ENCODE assay signal across 24 cellular contexts in genomic region chr2:3386448-3386958, GRCh38. TPM values are rescaled to one million over a fixed set of nuclear protein-coding genes. Genes with fewer than 3 reads are reported as not detected.
DNase-seq lines count a peak whose midpoint lies in the region; ATAC-seq, FAIRE-seq and TF ChIP-seq lines count a peak whose summit lies in the region.
"Had no signal": no experiment of that assay in that cellular context is flagged by ENCODE, and none has a peak within 500 bp of the region (broad histone marks: within the 10 kb centered on the region; RNA-seq: fewer than 3 reads in every experiment).

No MANE protein-coding gene starts in this region.

- H3K4me2 ChIP-seq in IMR-90 (ENCODE audit: low read depth, low read length), result peak overlapping the region; percentile 90
- H3K4me2 ChIP-seq in K562 (ENCODE audit: insufficient read depth, low read length), result no peak overlapping the region
- no peak overlapping the region for H3K4me2 ChIP-seq in hepatocyte
- H3K4me2 ChIP-seq in parathyroid adenoma (ENCODE audit: low read length), result no peak overlapping the region
- H3K4me2 ChIP-seq: BLaER1 had no signal

- CTCF ChIA-PET in IMR-90 (lab: Yijun Ruan, JAX) (interaction anchor here (1.0 kb wide), 1 partner anchor 9 kb away, joined by 3 read pairs; no protein-coding TSS in a partner anchor), K562 (lab: Yijun Ruan, JAX; ENCODE audit: low intra/inter-chr PET ratio) (no interaction called here), T-cell (lab: Charles Lee) (no interaction called here)

- H2BK15ac ChIP-seq in IMR-90 (ENCODE audit: low read depth, low read length), result peak overlapping the region; percentile 70; the same call in 1 of the 3 replicates

- peak overlapping the region; percentile 91; the same call in 1 of the 2 replicates for H3K23ac ChIP-seq in IMR-90 (ENCODE audit: low read depth, low read length)

- H3K9me3 ChIP-seq in IMR-90 (ENCODE audit: control insufficient read depth, insufficient read depth, low read length) (no peaks in the 10 kb centered on the region), K562 (replicated peaks; ENCODE audit: control insufficient read depth, insufficient read depth, low read depth, low read length) (no peaks in the 10 kb centered on the region), hepatocyte (ENCODE audit: low read depth) (no peaks in the 10 kb centered on the region), parathyroid adenoma (ENCODE audit: control insufficient read depth, low read length) (no peaks in the 10 kb centered on the region)
- H3K9me3 ChIP-seq: Caco-2 had no signal

- dilution Hi-C loops in IMR-90 (cut with HindIII; ENCODE audit: low sequenced_read_pairs, unreplicated experiment), result no loop called here

- peak overlapping the region; percentile 88 for H3K4ac ChIP-seq in IMR-90 (ENCODE audit: low read depth, low read length)

- no peak for TF ChIP-seq CTCF in IMR-90 (conservative IDR thresholded peaks at IDR 0.05; ENCODE audit: low read depth, low read length)
- no peak for TF ChIP-seq CTCF in K562 (IDR thresholded peaks at IDR 0.05 in 2 of 3, conservative IDR thresholded peaks at IDR 0.05 in 1 of 3; ENCODE audit: insufficient read depth in 2 of 3, low read depth in 1 of 3, low read length in 3 of 3)
- TF ChIP-seq CTCF in hepatocyte (IDR thresholded peaks at IDR 0.05; ENCODE audit: poor library complexity), result no peak
- no peak for TF ChIP-seq CTCF in parathyroid adenoma (IDR thresholded peaks at IDR 0.05)

- no CpG with 5 or more reads among the region's 10 CpGs for WGBS in IMR-90 (ENCODE audit: extremely low coverage in 2 of 2, insufficient read length in 1 of 2), 2 experiments
- WGBS in K562 (ENCODE audit: insufficient coverage, low coverage, missing lambda C conversion rate), result 61% methylated on average over 9 of the region's 10 CpGs
- 72% methylated on average over 10 of the region's 10 CpGs for WGBS in hepatocyte (ENCODE audit: low lambda C conversion rate, missing lambda C conversion rate)

- H3K79me1 ChIP-seq in IMR-90 (ENCODE audit: low read depth in 1 of 2, low read length in 2 of 2), result peaks cover 7 to 40% of the 10 kb centered on the region in 2 experiments

- H3K79me2 ChIP-seq in K562 (ENCODE audit: control insufficient read depth, insufficient read depth, low read length) (peaks cover 40% of the 10 kb centered on the region), hepatocyte (peaks cover 63% of the 10 kb centered on the region), parathyroid adenoma (peaks cover 34% of the 10 kb centered on the region)

- TF ChIP-seq EP300 in K562 (IDR thresholded peaks at IDR 0.05; ENCODE audit: low read length), result no peak

- H4K20me1 ChIP-seq in IMR-90 (ENCODE audit: insufficient read depth, low read length) (peaks cover 24% of the 10 kb centered on the region), K562 (replicated peaks; ENCODE audit: control insufficient read depth, insufficient read depth, low read length) (no peaks in the 10 kb centered on the region), hepatocyte (ENCODE audit: insufficient read depth, poor library complexity, severe bottlenecking) (no peaks in the 10 kb centered on the region)

- H3K9ac ChIP-seq in IMR-90 (ENCODE audit: low read depth, low read length) (peak overlapping the region; percentile 65; the same call in 1 of the 2 replicates), K562 (ENCODE audit: insufficient read depth in 1 of 2, low read depth in 2 of 2, low read length in 2 of 2) (no peak overlapping the region), parathyroid adenoma (no peak overlapping the region)
- H3K9ac ChIP-seq: BLaER1 had no signal

- no peaks in the 10 kb centered on the region for H3K9me2 ChIP-seq in hepatocyte (replicated peaks; ENCODE audit: insufficient read depth)

- H2AK9ac ChIP-seq in IMR-90 (replicated peaks; ENCODE audit: low read depth, low read length, poor library complexity), result peak overlapping the region; percentile 75

- 0 out of 2 replicates have a peak overlapping the region, but pooled peaks have one; percentile 4 for H2BK20ac ChIP-seq in IMR-90 (ENCODE audit: low read depth, low read length)

- H2BK5ac ChIP-seq in IMR-90 (ENCODE audit: low read depth, low read length, poor library complexity, severe bottlenecking), result peak overlapping the region; percentile 81

- DNase-seq in IMR-90 (peak; percentile 59), K562 (ENCODE audit: extremely low read depth in 1 of 4, low spot score in 3 of 4) (no peak), hepatocyte (ENCODE audit: low spot score) (no peak), frontal cortex (ENCODE audit: low spot score in 2 of 2) (no peak), mucosa of gallbladder (ENCODE audit: low spot score) (no peak), T-cell (no peak)
- DNase-seq: Caco-2; CD4-positive, alpha-beta memory T cell; GOT3; KBM-7; MM.1S; NCI-H1048; NCI-H1417 treated with DMSO at 0.1 percent for 48 hours; NCI-H187; NCI-H2107; NCI-H2227 treated with DMSO at 0.1 percent for 48 hours; NCI-H510A; NCI-H748 treated with DMSO at 0.1 percent for 48 hours; SIG-M5 had no signal

- TF ChIP-seq RAD21 in IMR-90 (IDR thresholded peaks at IDR 0.05; ENCODE audit: low read length) (no peak), K562 (CRISPR knock-in tag; conservative IDR thresholded peaks at IDR 0.05 in 1 of 2, IDR thresholded peaks at IDR 0.05 in 1 of 2) (no peak)

- ATAC-seq in IMR-90 (ENCODE audit: low read depth) (peak; percentile 90), K562 (peak; percentile 69), T-cell (replicated peaks in 1 of 4) (no peak)
- ATAC-seq: SK-N-SH treated with all-trans-retinoic acid at 6 μM for 48 hours had no signal

- H3K27me3 ChIP-seq in IMR-90 (ENCODE audit: control insufficient read depth, insufficient read depth, low read length) (no peaks in the 10 kb centered on the region), K562 (ENCODE audit: control insufficient read depth in 2 of 2, insufficient read depth in 2 of 2, low read length in 2 of 2) (no peaks in the 10 kb centered on the region), hepatocyte (no peaks in the 10 kb centered on the region), parathyroid adenoma (ENCODE audit: control insufficient read depth, insufficient read depth, low read length) (no peaks in the 10 kb centered on the region)
- H3K27me3 ChIP-seq: BLaER1 had no signal

- peaks cover 31 to 37% (median 35%) of the 10 kb centered on the region in 3 donors for H3K4me1 Mint-ChIP-seq in T-cell

- peak overlapping the region; percentile 78; the same call in 1 of the 2 replicates for H2AK5ac ChIP-seq in IMR-90 (ENCODE audit: low read depth, low read length)

- peak overlapping the region; percentile 73 for H4K5ac ChIP-seq in IMR-90 (ENCODE audit: low read depth, low read length)

- H3K9me1 ChIP-seq in IMR-90 (ENCODE audit: insufficient read depth, low read length), result peaks cover 3% of the 10 kb centered on the region; the same call in 1 of the 2 replicates
- no peaks in the 10 kb centered on the region for H3K9me1 ChIP-seq in K562 (ENCODE audit: control insufficient read depth, insufficient read depth, low read length)

- intact Hi-C loops in IMR-90 (cut with micrococcal nuclease), result no loop called here
- intact Hi-C loops in K562 (cut with micrococcal nuclease), result no loop called here

- in situ Hi-C loops in IMR-90 (cut with MboI; ENCODE audit: low sequenced_read_pairs), result no loop called here
- in situ Hi-C loops in K562 (cut with MboI), result no loop called here

- H3K4me3 ChIP-seq in IMR-90 (ENCODE audit: insufficient read depth, low read depth, low read length), result peak overlapping the region; percentile 11; the same call in 1 of the 2 replicates
- H3K4me3 ChIP-seq in K562, result no peak overlapping the region
- no peak overlapping the region for H3K4me3 ChIP-seq in hepatocyte
- no peak overlapping the region for H3K4me3 ChIP-seq in parathyroid adenoma (ENCODE audit: low read depth, low read length)
- H3K4me3 ChIP-seq: BLaER1 had no signal

- peaks cover 0 to 1% (median 0%) of the 10 kb centered on the region in 3 donors for H3K9me3 Mint-ChIP-seq in T-cell
- H3K9me3 Mint-ChIP-seq: CD4-positive, alpha-beta memory T cell had no signal

- no peak overlapping the region for H3K4me3 Mint-ChIP-seq in T-cell
- H3K4me3 Mint-ChIP-seq: CD4-positive, alpha-beta memory T cell had no signal

- TF ChIP-seq POLR2A in IMR-90 (IDR thresholded peaks at IDR 0.05; ENCODE audit: low read depth, low read length) (no peak), K562 (conservative IDR thresholded peaks at IDR 0.05) (no peak)

- BruUV-seq in IMR-90 (replicated peaks; lab: Mats Ljungman, UMichigan) (no TSS peak), K562 (replicated peaks; lab: Mats Ljungman, UMichigan) (no TSS peak)

- H2AFZ ChIP-seq in IMR-90 (replicated peaks; ENCODE audit: low read length, poor library complexity) (peak overlapping the region; percentile 61), K562 (ENCODE audit: low read depth, low read length) (no peak overlapping the region), hepatocyte (no peak overlapping the region), parathyroid adenoma (no peak overlapping the region)

- peak overlapping the region; percentile 63 for H3K18ac ChIP-seq in IMR-90 (ENCODE audit: low read depth, low read length)

- no peaks in the 10 kb centered on the region for H3K27me3 Mint-ChIP-seq in T-cell
- H3K27me3 Mint-ChIP-seq: CD4-positive, alpha-beta memory T cell had no signal

- H3K27ac ChIP-seq in IMR-90 (ENCODE audit: insufficient read depth, low read length), result peak overlapping the region; percentile 94; the same call in 1 of the 2 replicates
- H3K27ac ChIP-seq in K562 (ENCODE audit: extremely low read depth, low read depth, low read length), result peak overlapping the region; percentile 72; the same call in 2 of the 3 replicates
- peak overlapping the region; percentile 55 for H3K27ac ChIP-seq in hepatocyte
- H3K27ac ChIP-seq in parathyroid adenoma, result peak overlapping the region; percentile 50
- H3K27ac ChIP-seq: BLaER1 had no signal

- H3K56ac ChIP-seq in IMR-90 (ENCODE audit: extremely low read depth, insufficient read depth, low read length), result peak overlapping the region; percentile 47; the same call in 1 of the 2 replicates

- peak overlapping the region; percentile 71; the same call in 1 of the 2 replicates for H4K91ac ChIP-seq in IMR-90 (ENCODE audit: insufficient read depth, low read depth, low read length)

- peak overlapping the region; percentile 94 for H3K14ac ChIP-seq in IMR-90 (replicated peaks; ENCODE audit: low read depth, low read length)

- H3K36me3 Mint-ChIP-seq in T-cell, result peaks cover 36% of the 10 kb centered on the region

- FAIRE-seq in K562 (lab: Jason Lieb, UNC) (no peak), frontal cortex (lab: Jason Lieb, UNC) (no peak)
- FAIRE-seq: G401.6, GM12892 had no signal

- H3K36me3 ChIP-seq in IMR-90 (ENCODE audit: control insufficient read depth, insufficient read depth, low read length) (peaks cover 27% of the 10 kb centered on the region), K562 (ENCODE audit: control insufficient read depth, insufficient read depth, low read length) (peaks cover 76% of the 10 kb centered on the region), hepatocyte (replicated peaks; ENCODE audit: insufficient read depth, low read depth) (peaks cover 4% of the 10 kb centered on the region), parathyroid adenoma (ENCODE audit: control insufficient read depth, insufficient read depth, low read length) (no peaks in the 10 kb centered on the region)

- H4K8ac ChIP-seq in IMR-90 (ENCODE audit: low read depth in 2 of 2, low read length in 2 of 2), result peak overlapping the region in 1 of 2 experiments; percentile 72; a peak in 2 of 4 replicates

- no peak overlapping the region for H3K27ac Mint-ChIP-seq in T-cell

- POLR2A ChIA-PET in IMR-90 (lab: Charles Lee; ENCODE audit: unreplicated experiment) (interaction anchor here (0.6 to 0.9 kb wide), 2 partner anchors 9 to 36 kb away, joined by 3 to 5 read pairs; partner anchors contain the start of gene EIPR1), K562 (lab: Yijun Ruan, JAX) (interaction anchor here (0.7 to 1.9 kb wide), 6 partner anchors 8 to 38 kb away, joined by 3 to 9 read pairs (median 5); partner anchors contain the start of gene EIPR1), T-cell (lab: Charles Lee) (interaction anchor here (0.6 to 0.8 kb wide), 3 partner anchors 10 to 133 kb away, joined by 3 to 6 read pairs (median 4); no protein-coding TSS in a partner anchor)

- H2BK120ac ChIP-seq in IMR-90 (ENCODE audit: low read depth, low read length), result peak overlapping the region; percentile 55

- H3K4me1 ChIP-seq in IMR-90 (ENCODE audit: control insufficient read depth, insufficient read depth, low read length), result peaks cover 4% of the 10 kb centered on the region
- peaks cover 3 to 4% of the 10 kb centered on the region in 2 experiments; a peak in 3 of 5 replicates for H3K4me1 ChIP-seq in K562 (replicated peaks in 1 of 2; ENCODE audit: control insufficient read depth in 2 of 2, insufficient read depth in 2 of 2, low read length in 2 of 2)
- no peaks in the 10 kb centered on the region for H3K4me1 ChIP-seq in hepatocyte (ENCODE audit: insufficient read depth)
- peaks cover 5% of the 10 kb centered on the region for H3K4me1 ChIP-seq in parathyroid adenoma
- H3K4me1 ChIP-seq: Caco-2 had no signal

RNA-seq across cellular contexts. Expression of gene TRAPPC12, which starts 7.0 kb away (rescaled TPM):
- total RNA-seq in IMR-90 (2012; rRNA removed), result 25.8 and 33.6 TPM in 2 replicates
- 69.9 and 70.2 TPM in 2 replicates for polyA plus RNA-seq in IMR-90 (2012; rRNA removed)
- 41.7 and 43.0 TPM in 2 replicates for polyA plus RNA-seq in IMR-90 (2012; cell fraction: cytosol; rRNA removed)
- 143 and 176 TPM in 2 replicates for polyA plus RNA-seq in IMR-90 (2012; cell fraction: nucleus; rRNA removed; ENCODE audit: low replicate concordance)
- total RNA-seq in K562 (2011; cell fraction: chromatin; rRNA removed; ENCODE audit: low replicate concordance), result 208 and 235 TPM in 2 replicates
- 133 and 134 TPM in 2 replicates for total RNA-seq in K562 (2011; cell fraction: nucleolus; rRNA removed)
- total RNA-seq in K562 (2011; cell fraction: nucleoplasm; rRNA removed), result 126 and 147 TPM in 2 replicates
- total RNA-seq in K562 (2014; rRNA removed), result 41.2 and 67.3 TPM in 2 replicates
- total RNA-seq in K562 (2014; rRNA removed; fragmentation: Illumina TruSeq; extraction: Trizol), result 29.5 and 30.0 TPM in 2 replicates
- 36.9 and 39.1 TPM in 2 replicates for total RNA-seq in K562 (2015; rRNA removed; fragmentation: Illumina TruSeq; extraction: Trizol)
- total RNA-seq in K562 (2021), result 71.7 and 75.2 TPM in 2 replicates
- polyA plus RNA-seq in K562 (2011; rRNA removed), result 27.5 and 57.2 TPM in 2 replicates
- polyA plus RNA-seq in K562 (2011; cell fraction: cytosol; rRNA removed), result 22.4 and 23.0 TPM in 2 replicates
- polyA plus RNA-seq in K562 (2011; cell fraction: nucleus; rRNA removed), result 86.1 and 127 TPM in 2 replicates
- 50.6 and 93.7 TPM in 2 replicates for polyA plus RNA-seq in K562 (2012)
- 44.2 and 46.7 TPM in 2 replicates for polyA plus RNA-seq in K562 (2014; fragmentation: Illumina TruSeq; extraction: Trizol)
- 10 to 100 TPM in 1 of 2 experiments, 1 to 10 TPM in 1; 8.0 to 17.3 TPM for polyA plus RNA-seq in K562 (2014; fragmentation: Nextera tagmentation; extraction: Ambion mirVana)
- 39.8 and 44.2 TPM in 2 replicates for polyA plus RNA-seq in K562 (2014; rRNA removed)
- 39.0 and 48.3 TPM in 2 replicates for polyA minus RNA-seq in K562 (2011; rRNA and poly(A)+ RNA removed)
- polyA minus RNA-seq in K562 (2011; cell fraction: cytosol; rRNA and poly(A)+ RNA removed), result 38.4 and 43.2 TPM in 2 replicates
- polyA minus RNA-seq in K562 (2011; cell fraction: nucleus; rRNA and poly(A)+ RNA removed), result 72.0 and 72.1 TPM in 2 replicates
- 38.7 and 61.2 TPM in 2 replicates for total RNA-seq in hepatocyte
- 49.3 and 66.5 TPM in 2 replicates for polyA plus RNA-seq in hepatocyte
- 55.8 TPM for total RNA-seq in frontal cortex
- total RNA-seq in mucosa of gallbladder, result 111 TPM
- total RNA-seq in T-cell, result 100 to 1,000 TPM; 103 to 158 (median 152) TPM

RNA-seq across cellular contexts. Expression of gene EIPR1, which starts 8.9 kb away (rescaled TPM):
- total RNA-seq in IMR-90 (2012; rRNA removed), result 56.9 and 67.4 TPM in 2 replicates
- 44.9 and 46.5 TPM in 2 replicates for polyA plus RNA-seq in IMR-90 (2012; rRNA removed)
- 52.7 and 75.5 TPM in 2 replicates for polyA plus RNA-seq in IMR-90 (2012; cell fraction: cytosol; rRNA removed)
- polyA plus RNA-seq in IMR-90 (2012; cell fraction: nucleus; rRNA removed; ENCODE audit: low replicate concordance), result 25.6 and 31.2 TPM in 2 replicates
- 45.9 and 69.6 TPM in 2 replicates for total RNA-seq in K562 (2011; cell fraction: chromatin; rRNA removed; ENCODE audit: low replicate concordance)
- 47.4 and 54.2 TPM in 2 replicates for total RNA-seq in K562 (2011; cell fraction: nucleolus; rRNA removed)
- 33.5 and 35.3 TPM in 2 replicates for total RNA-seq in K562 (2011; cell fraction: nucleoplasm; rRNA removed)
- total RNA-seq in K562 (2014; rRNA removed), result 49.0 and 50.5 TPM in 2 replicates
- total RNA-seq in K562 (2014; rRNA removed; fragmentation: Illumina TruSeq; extraction: Trizol), result 19.7 and 23.9 TPM in 2 replicates
- 29.3 and 31.2 TPM in 2 replicates for total RNA-seq in K562 (2015; rRNA removed; fragmentation: Illumina TruSeq; extraction: Trizol)
- total RNA-seq in K562 (2021), result 34.1 and 35.9 TPM in 2 replicates
- polyA plus RNA-seq in K562 (2011; rRNA removed), result 52.0 and 54.4 TPM in 2 replicates
- polyA plus RNA-seq in K562 (2011; cell fraction: cytosol; rRNA removed), result 57.5 and 76.0 TPM in 2 replicates
- polyA plus RNA-seq in K562 (2011; cell fraction: nucleus; rRNA removed), result 33.7 and 42.8 TPM in 2 replicates
- 31.8 and 33.5 TPM in 2 replicates for polyA plus RNA-seq in K562 (2012)
- polyA plus RNA-seq in K562 (2014; fragmentation: Illumina TruSeq; extraction: Trizol), result 36.4 and 40.6 TPM in 2 replicates
- 10 to 100 TPM; 19.9 to 21.8 TPM for polyA plus RNA-seq in K562 (2014; fragmentation: Nextera tagmentation; extraction: Ambion mirVana)
- 44.9 and 46.1 TPM in 2 replicates for polyA plus RNA-seq in K562 (2014; rRNA removed)
- 33.1 and 38.4 TPM in 2 replicates for polyA minus RNA-seq in K562 (2011; rRNA and poly(A)+ RNA removed)
- 20.6 and 26.6 TPM in 2 replicates for polyA minus RNA-seq in K562 (2011; cell fraction: cytosol; rRNA and poly(A)+ RNA removed)
- polyA minus RNA-seq in K562 (2011; cell fraction: nucleus; rRNA and poly(A)+ RNA removed), result 31.5 and 49.3 TPM in 2 replicates
- total RNA-seq in hepatocyte, result 42.3 and 60.9 TPM in 2 replicates
- polyA plus RNA-seq in hepatocyte, result 26.5 and 27.4 TPM in 2 replicates
- 40.8 TPM for total RNA-seq in frontal cortex
- 23.2 TPM for total RNA-seq in mucosa of gallbladder
- total RNA-seq in T-cell, result 10 to 100 TPM; 26.0 to 36.4 (median 27.8) TPM

Comparison
In these comparisons a context has a peak if more than half of its experiments do, and no peak if none do; other contexts are left out.
1. ATAC-seq: peak in IMR-90 (single experiment) and K562 (single experiment); none in T-cell (0 of 4).
2. Peak in every context shown above with its lines, with median percentiles within 50 percentile points of each other: H3K27ac ChIP-seq.